ENCODE assay signal across 1 cellular context in the genomic region with DNA sequence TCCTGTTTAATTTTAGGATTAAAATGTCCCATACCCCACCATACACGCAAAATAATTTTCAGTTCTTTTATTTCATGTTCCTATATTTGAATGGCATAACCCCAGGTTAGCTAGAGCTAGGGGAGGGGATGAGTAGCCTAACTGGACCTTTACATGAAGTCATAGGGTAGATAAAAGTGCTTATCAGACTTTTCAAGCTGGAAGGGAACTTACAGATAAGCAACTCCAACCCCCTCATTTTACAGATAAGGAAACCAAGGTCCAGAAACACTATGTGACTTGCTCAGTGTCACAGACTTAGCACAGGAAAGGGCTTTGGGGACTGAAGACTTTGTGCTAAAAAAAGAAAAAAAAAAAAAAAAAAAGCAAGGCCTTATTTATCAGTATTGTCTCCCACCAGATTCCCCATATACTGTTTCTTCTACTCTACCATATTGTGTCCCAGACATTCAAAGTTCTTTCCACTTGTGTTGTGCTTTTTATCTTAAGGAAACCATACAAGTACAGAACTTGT.
TF ChIP-seq lines count a peak whose summit lies in the region.

No MANE protein-coding gene starts in this region.

TF ChIP-seq in K562, 482 proteins besides CTCF, POLR2A, EP300 and RAD21 (continued from another document and continues in another):
- no peak for TF ChIP-seq YY1 (IDR thresholded peaks at IDR 0.05; ENCODE audit: borderline replicate concordance in 1 of 3, control insufficient read depth in 1 of 3, extremely low read depth in 1 of 3, insufficient read depth in 3 of 3, insufficient read length in 1 of 3, insufficient replicate concordance in 2 of 3, low read depth in 1 of 3, low read length in 2 of 3)
- TF ChIP-seq ESRRA (IDR thresholded peaks at IDR 0.05; ENCODE audit: borderline replicate concordance, low read depth) = peak; percentile 71
- no peak for TF ChIP-seq FOXP1 (CRISPR knock-in tag; IDR thresholded peaks at IDR 0.05)
- no peak for TF ChIP-seq HIVEP1 (CRISPR knock-in tag; IDR thresholded peaks at IDR 0.05)
- TF ChIP-seq, protein P1, sequence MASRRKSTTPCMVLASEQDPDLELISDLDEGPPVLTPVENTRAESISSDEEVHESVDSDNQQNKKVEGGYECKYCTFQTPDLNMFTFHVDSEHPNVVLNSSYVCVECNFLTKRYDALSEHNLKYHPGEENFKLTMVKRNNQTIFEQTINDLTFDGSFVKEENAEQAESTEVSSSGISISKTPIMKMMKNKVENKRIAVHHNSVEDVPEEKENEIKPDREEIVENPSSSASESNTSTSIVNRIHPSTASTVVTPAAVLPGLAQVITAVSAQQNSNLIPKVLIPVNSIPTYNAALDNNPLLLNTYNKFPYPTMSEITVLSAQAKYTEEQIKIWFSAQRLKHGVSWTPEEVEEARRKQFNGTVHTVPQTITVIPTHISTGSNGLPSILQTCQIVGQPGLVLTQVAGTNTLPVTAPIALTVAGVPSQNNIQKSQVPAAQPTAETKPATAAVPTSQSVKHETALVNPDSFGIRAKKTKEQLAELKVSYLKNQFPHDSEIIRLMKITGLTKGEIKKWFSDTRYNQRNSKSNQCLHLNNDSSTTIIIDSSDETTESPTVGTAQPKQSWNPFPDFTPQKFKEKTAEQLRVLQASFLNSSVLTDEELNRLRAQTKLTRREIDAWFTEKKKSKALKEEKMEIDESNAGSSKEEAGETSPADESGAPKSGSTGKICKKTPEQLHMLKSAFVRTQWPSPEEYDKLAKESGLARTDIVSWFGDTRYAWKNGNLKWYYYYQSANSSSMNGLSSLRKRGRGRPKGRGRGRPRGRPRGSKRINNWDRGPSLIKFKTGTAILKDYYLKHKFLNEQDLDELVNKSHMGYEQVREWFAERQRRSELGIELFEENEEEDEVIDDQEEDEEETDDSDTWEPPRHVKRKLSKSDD (conservative IDR thresholded peaks at IDR 0.05; ENCODE audit: low read length) = no peak
- TF ChIP-seq MCM5 (IDR thresholded peaks at IDR 0.05; ENCODE audit: low read depth) = no peak
- TF ChIP-seq NR2C1 (IDR thresholded peaks at IDR 0.05) = no peak
- peak; percentile 67 for TF ChIP-seq NR2C1 (tag; IDR thresholded peaks at IDR 0.05)
- no peak for TF ChIP-seq GTF2F1 (IDR thresholded peaks at IDR 0.05; ENCODE audit: low read depth, low read length)
- TF ChIP-seq ZNF780A (CRISPR knock-in tag; IDR thresholded peaks at IDR 0.05) = no peak
- TF ChIP-seq RUNX1 (IDR thresholded peaks at IDR 0.05; ENCODE audit: low read depth) = no peak
- no peak for TF ChIP-seq TSC22D4 (tag; IDR thresholded peaks at IDR 0.05)
- TF ChIP-seq ZNF121 (CRISPR knock-in tag; conservative IDR thresholded peaks at IDR 0.05) = no peak
- TF ChIP-seq CREB1 (IDR thresholded peaks at IDR 0.05) = peak; percentile 71
- TF ChIP-seq CREB1 (CRISPR knock-in tag; IDR thresholded peaks at IDR 0.05) = no peak
- TF ChIP-seq, protein P2, sequence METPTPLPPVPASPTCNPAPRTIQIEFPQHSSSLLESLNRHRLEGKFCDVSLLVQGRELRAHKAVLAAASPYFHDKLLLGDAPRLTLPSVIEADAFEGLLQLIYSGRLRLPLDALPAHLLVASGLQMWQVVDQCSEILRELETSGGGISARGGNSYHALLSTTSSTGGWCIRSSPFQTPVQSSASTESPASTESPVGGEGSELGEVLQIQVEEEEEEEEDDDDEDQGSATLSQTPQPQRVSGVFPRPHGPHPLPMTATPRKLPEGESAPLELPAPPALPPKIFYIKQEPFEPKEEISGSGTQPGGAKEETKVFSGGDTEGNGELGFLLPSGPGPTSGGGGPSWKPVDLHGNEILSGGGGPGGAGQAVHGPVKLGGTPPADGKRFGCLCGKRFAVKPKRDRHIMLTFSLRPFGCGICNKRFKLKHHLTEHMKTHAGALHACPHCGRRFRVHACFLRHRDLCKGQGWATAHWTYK (CRISPR knock-in tag; IDR thresholded peaks at IDR 0.05) = no peak
- TF ChIP-seq, protein P3, sequence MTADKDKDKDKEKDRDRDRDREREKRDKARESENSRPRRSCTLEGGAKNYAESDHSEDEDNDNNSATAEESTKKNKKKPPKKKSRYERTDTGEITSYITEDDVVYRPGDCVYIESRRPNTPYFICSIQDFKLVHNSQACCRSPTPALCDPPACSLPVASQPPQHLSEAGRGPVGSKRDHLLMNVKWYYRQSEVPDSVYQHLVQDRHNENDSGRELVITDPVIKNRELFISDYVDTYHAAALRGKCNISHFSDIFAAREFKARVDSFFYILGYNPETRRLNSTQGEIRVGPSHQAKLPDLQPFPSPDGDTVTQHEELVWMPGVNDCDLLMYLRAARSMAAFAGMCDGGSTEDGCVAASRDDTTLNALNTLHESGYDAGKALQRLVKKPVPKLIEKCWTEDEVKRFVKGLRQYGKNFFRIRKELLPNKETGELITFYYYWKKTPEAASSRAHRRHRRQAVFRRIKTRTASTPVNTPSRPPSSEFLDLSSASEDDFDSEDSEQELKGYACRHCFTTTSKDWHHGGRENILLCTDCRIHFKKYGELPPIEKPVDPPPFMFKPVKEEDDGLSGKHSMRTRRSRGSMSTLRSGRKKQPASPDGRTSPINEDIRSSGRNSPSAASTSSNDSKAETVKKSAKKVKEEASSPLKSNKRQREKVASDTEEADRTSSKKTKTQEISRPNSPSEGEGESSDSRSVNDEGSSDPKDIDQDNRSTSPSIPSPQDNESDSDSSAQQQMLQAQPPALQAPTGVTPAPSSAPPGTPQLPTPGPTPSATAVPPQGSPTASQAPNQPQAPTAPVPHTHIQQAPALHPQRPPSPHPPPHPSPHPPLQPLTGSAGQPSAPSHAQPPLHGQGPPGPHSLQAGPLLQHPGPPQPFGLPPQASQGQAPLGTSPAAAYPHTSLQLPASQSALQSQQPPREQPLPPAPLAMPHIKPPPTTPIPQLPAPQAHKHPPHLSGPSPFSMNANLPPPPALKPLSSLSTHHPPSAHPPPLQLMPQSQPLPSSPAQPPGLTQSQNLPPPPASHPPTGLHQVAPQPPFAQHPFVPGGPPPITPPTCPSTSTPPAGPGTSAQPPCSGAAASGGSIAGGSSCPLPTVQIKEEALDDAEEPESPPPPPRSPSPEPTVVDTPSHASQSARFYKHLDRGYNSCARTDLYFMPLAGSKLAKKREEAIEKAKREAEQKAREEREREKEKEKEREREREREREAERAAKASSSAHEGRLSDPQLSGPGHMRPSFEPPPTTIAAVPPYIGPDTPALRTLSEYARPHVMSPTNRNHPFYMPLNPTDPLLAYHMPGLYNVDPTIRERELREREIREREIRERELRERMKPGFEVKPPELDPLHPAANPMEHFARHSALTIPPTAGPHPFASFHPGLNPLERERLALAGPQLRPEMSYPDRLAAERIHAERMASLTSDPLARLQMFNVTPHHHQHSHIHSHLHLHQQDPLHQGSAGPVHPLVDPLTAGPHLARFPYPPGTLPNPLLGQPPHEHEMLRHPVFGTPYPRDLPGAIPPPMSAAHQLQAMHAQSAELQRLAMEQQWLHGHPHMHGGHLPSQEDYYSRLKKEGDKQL (CRISPR knock-in tag; IDR thresholded peaks at IDR 0.05; ENCODE audit: borderline replicate concordance) = no peak
- peak; percentile 63 for TF ChIP-seq RB1 (IDR thresholded peaks at IDR 0.05; ENCODE audit: low read depth)
- peak; percentile 88 for TF ChIP-seq PYGO2 (tag; IDR thresholded peaks at IDR 0.05)
- TF ChIP-seq FOXJ3 (CRISPR knock-in tag; IDR thresholded peaks at IDR 0.05) = no peak
- TF ChIP-seq, protein P4, sequence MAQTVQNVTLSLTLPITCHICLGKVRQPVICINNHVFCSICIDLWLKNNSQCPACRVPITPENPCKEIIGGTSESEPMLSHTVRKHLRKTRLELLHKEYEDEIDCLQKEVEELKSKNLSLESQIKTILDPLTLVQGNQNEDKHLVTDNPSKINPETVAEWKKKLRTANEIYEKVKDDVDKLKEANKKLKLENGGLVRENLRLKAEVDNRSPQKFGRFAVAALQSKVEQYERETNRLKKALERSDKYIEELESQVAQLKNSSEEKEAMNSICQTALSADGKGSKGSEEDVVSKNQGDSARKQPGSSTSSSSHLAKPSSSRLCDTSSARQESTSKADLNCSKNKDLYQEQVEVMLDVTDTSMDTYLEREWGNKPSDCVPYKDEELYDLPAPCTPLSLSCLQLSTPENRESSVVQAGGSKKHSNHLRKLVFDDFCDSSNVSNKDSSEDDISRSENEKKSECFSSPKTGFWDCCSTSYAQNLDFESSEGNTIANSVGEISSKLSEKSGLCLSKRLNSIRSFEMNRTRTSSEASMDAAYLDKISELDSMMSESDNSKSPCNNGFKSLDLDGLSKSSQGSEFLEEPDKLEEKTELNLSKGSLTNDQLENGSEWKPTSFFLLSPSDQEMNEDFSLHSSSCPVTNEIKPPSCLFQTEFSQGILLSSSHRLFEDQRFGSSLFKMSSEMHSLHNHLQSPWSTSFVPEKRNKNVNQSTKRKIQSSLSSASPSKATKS (CRISPR knock-in tag; IDR thresholded peaks at IDR 0.05) = no peak
- TF ChIP-seq, protein P5, sequence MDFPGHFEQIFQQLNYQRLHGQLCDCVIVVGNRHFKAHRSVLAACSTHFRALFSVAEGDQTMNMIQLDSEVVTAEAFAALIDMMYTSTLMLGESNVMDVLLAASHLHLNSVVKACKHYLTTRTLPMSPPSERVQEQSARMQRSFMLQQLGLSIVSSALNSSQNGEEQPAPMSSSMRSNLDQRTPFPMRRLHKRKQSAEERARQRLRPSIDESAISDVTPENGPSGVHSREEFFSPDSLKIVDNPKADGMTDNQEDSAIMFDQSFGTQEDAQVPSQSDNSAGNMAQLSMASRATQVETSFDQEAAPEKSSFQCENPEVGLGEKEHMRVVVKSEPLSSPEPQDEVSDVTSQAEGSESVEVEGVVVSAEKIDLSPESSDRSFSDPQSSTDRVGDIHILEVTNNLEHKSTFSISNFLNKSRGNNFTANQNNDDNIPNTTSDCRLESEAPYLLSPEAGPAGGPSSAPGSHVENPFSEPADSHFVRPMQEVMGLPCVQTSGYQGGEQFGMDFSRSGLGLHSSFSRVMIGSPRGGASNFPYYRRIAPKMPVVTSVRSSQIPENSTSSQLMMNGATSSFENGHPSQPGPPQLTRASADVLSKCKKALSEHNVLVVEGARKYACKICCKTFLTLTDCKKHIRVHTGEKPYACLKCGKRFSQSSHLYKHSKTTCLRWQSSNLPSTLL (IDR thresholded peaks at IDR 0.05) = no peak
- TF ChIP-seq TCF3 (CRISPR knock-in tag; IDR thresholded peaks at IDR 0.05) = peak; percentile 93
- TF ChIP-seq TAF15 (IDR thresholded peaks at IDR 0.05; ENCODE audit: low read depth, low read length) = no peak
- no peak for TF ChIP-seq CHD2 (IDR thresholded peaks at IDR 0.05; ENCODE audit: low read depth, low read length)
- peak; percentile 62 to 68; a peak in 2 of 4 replicates for TF ChIP-seq FOXK2 (conservative IDR thresholded peaks at IDR 0.05 in 1 of 2, IDR thresholded peaks at IDR 0.05 in 1 of 2; ENCODE audit: low read depth in 2 of 2)
- peak; percentile 97 for TF ChIP-seq FOXM1 (IDR thresholded peaks at IDR 0.05; ENCODE audit: low read depth)
- TF ChIP-seq FOXM1 (CRISPR knock-in tag; IDR thresholded peaks at IDR 0.05; ENCODE audit: low read depth) = no peak
- no peak for TF ChIP-seq ZNF274 (IDR thresholded peaks at IDR 0.05; ENCODE audit: borderline replicate concordance, low read depth, low read length)
- TF ChIP-seq, protein P6, sequence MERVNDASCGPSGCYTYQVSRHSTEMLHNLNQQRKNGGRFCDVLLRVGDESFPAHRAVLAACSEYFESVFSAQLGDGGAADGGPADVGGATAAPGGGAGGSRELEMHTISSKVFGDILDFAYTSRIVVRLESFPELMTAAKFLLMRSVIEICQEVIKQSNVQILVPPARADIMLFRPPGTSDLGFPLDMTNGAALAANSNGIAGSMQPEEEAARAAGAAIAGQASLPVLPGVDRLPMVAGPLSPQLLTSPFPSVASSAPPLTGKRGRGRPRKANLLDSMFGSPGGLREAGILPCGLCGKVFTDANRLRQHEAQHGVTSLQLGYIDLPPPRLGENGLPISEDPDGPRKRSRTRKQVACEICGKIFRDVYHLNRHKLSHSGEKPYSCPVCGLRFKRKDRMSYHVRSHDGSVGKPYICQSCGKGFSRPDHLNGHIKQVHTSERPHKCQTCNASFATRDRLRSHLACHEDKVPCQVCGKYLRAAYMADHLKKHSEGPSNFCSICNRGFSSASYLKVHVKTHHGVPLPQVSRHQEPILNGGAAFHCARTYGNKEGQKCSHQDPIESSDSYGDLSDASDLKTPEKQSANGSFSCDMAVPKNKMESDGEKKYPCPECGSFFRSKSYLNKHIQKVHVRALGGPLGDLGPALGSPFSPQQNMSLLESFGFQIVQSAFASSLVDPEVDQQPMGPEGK (CRISPR knock-in tag; IDR thresholded peaks at IDR 0.05; ENCODE audit: borderline replicate concordance) = no peak
- TF ChIP-seq CXXC5 (CRISPR knock-in tag; IDR thresholded peaks at IDR 0.05) = peak; percentile 71
- no peak for TF ChIP-seq RHOXF2B (CRISPR knock-in tag; conservative IDR thresholded peaks at IDR 0.05)
- TF ChIP-seq, protein P7, sequence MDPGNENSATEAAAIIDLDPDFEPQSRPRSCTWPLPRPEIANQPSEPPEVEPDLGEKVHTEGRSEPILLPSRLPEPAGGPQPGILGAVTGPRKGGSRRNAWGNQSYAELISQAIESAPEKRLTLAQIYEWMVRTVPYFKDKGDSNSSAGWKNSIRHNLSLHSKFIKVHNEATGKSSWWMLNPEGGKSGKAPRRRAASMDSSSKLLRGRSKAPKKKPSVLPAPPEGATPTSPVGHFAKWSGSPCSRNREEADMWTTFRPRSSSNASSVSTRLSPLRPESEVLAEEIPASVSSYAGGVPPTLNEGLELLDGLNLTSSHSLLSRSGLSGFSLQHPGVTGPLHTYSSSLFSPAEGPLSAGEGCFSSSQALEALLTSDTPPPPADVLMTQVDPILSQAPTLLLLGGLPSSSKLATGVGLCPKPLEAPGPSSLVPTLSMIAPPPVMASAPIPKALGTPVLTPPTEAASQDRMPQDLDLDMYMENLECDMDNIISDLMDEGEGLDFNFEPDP (CRISPR knock-in tag; IDR thresholded peaks at IDR 0.05) = no peak
